ENCODE assay signal across 30 cellular contexts in genomic region chr4:74555843-74556242, GRCh38.
"Had no signal": no experiment of that assay in that cellular context is flagged by ENCODE, and none has a peak within 500 bp of the region (broad histone marks: within the 10 kb centered on the region; RNA-seq: fewer than 3 reads in every experiment).

No MANE protein-coding gene starts in this region.

- ATAC-seq: activated CD4-positive, alpha-beta T cell treated with anti-CD3 and anti-CD28 coated beads for 36 hours; activated CD4-positive, CD25-positive, alpha-beta regulatory T cell treated with anti-CD3 and anti-CD28 coated beads, Interleukin-2, amount 50 U/mL, for 24 hours; activated CD8-positive, alpha-beta T cell treated with anti-CD3 and anti-CD28 coated beads, Interleukin-2, amount 10 ng/mL, durations not matched to agents 7 days and 5 days had no signal

- H3K9me3 Mint-ChIP-seq: activated CD4-positive, alpha-beta T cell treated with anti-CD3 and anti-CD28 coated beads, Interleukin-2, amount 10 ng/mL, durations not matched to agents 7 days and 5 days; activated naive CD8-positive, alpha-beta T cell treated with anti-CD3 and anti-CD28 coated beads, Interleukin-2, amount 10 ng/mL, durations not matched to agents 7 days and 5 days; T-helper 1 cell treated with Interleukin-12 subunit alpha and Interleukin-12 subunit beta and Interleukin-4 antibody, amounts not matched to agents 30 μg/mL and 1 μg/mL, for 36 hours; T-helper 2 cell treated with Interferon-gamma antibody and Interleukin-4, amounts not matched to agents 5 μg/mL and 100 μg/mL, for 36 hours had no signal

- H3K4me3 ChIP-seq: PC-9 had no signal

- H3K27ac Mint-ChIP-seq: activated CD4-positive, alpha-beta T cell treated with anti-CD3 and anti-CD28 coated beads for 36 hours; activated CD4-positive, alpha-beta T cell treated with anti-CD3 and anti-CD28 coated beads, Interleukin-2, amount 10 ng/mL, durations not matched to agents 7 days and 5 days; activated CD8-positive, alpha-beta T cell treated with anti-CD3 and anti-CD28 coated beads, Interleukin-2, amount 10 ng/mL, durations not matched to agents 7 days and 5 days; activated naive CD4-positive, alpha-beta T cell treated with anti-CD3 and anti-CD28 coated beads, Interleukin-2, amount 50 U/mL, for 24 hours; activated naive CD8-positive, alpha-beta T cell treated with anti-CD3 and anti-CD28 coated beads, Interleukin-2, amount 10 ng/mL, durations not matched to agents 7 days and 5 days; activated T-cell treated with anti-CD3 and anti-CD28 coated beads, Interleukin-2, amount 50 U/mL, for 24 hours; activated T-helper 2 cell treated with anti-CD3 and anti-CD28 coated beads, Interferon-gamma antibody, Interleukin-2, Interleukin-4, amounts not matched to agents 10 μg/mL and 5 μg/mL and 100 μg/mL, durations not matched to agents 14 hours and 24 hours and 36 hours; brain; T-helper 1 cell treated with Interleukin-12 subunit alpha and Interleukin-12 subunit beta and Interleukin-4 antibody, amounts not matched to agents 30 μg/mL and 1 μg/mL, for 36 hours; T-helper 2 cell treated with Interferon-gamma antibody and Interleukin-4, amounts not matched to agents 5 μg/mL and 100 μg/mL, for 36 hours had no signal

- DNase-seq: activated CD4-positive, alpha-beta T cell treated with anti-CD3 and anti-CD28 coated beads for 36 hours; activated CD4-positive, alpha-beta T cell treated with anti-CD3 and anti-CD28 coated beads, Interleukin-2, amount 10 ng/mL, durations not matched to agents 7 days and 5 days; activated CD4-positive, alpha-beta T cell treated with anti-CD3 and anti-CD28 coated beads, Interleukin-2, amount 50 U/mL, for 48 hours; activated CD8-positive, alpha-beta T cell treated with anti-CD3 and anti-CD28 coated beads, Interleukin-2, amount 10 ng/mL, durations not matched to agents 7 days and 5 days; activated gamma-delta T cell; activated naive CD4-positive, alpha-beta T cell treated with Interleukin-2 at 50 U/mL for 16 hours; activated naive CD8-positive, alpha-beta T cell treated with anti-CD3 and anti-CD28 coated beads, Interleukin-2, amount 10 ng/mL, durations not matched to agents 7 days and 5 days; activated T-cell treated with anti-CD3 and anti-CD28 coated beads, Interleukin-2, amount 50 U/mL, for 24 hours; amygdala; caudate nucleus; cerebellar nuclear complex; Karpas-422; KBM-7; MM.1S; MV-4-11; NCI-H1092; NCI-H1436 treated with DMSO at 0.1 percent for 48 hours; NCI-H1694 treated with DMSO at 0.1 percent for 48 hours; NCI-H2171; NCI-H526; NCI-H748 treated with DMSO at 0.1 percent for 48 hours; NK-92 treated with Interleukin-12 subunit alpha and Interleukin-12 subunit beta, amount 100 ng/mL, for 24 hours; Right ventricle myocardium superior had no signal

- H3K4me3 Mint-ChIP-seq: activated CD4-positive, alpha-beta T cell treated with anti-CD3 and anti-CD28 coated beads for 36 hours; activated CD4-positive, alpha-beta T cell treated with anti-CD3 and anti-CD28 coated beads, Interleukin-2, amount 10 ng/mL, durations not matched to agents 7 days and 5 days; activated CD8-positive, alpha-beta T cell treated with anti-CD3 and anti-CD28 coated beads, Interleukin-2, amount 10 ng/mL, durations not matched to agents 7 days and 5 days; activated naive CD4-positive, alpha-beta T cell treated with anti-CD3 and anti-CD28 coated beads, Interleukin-2, amount 50 U/mL, for 24 hours; activated naive CD8-positive, alpha-beta T cell treated with anti-CD3 and anti-CD28 coated beads, Interleukin-2, amount 10 ng/mL, durations not matched to agents 7 days and 5 days; activated T-cell treated with anti-CD3 and anti-CD28 coated beads, Interleukin-2, amount 50 U/mL, for 24 hours; brain; T-helper 1 cell treated with Interleukin-12 subunit alpha and Interleukin-12 subunit beta and Interleukin-4 antibody, amounts not matched to agents 30 μg/mL and 1 μg/mL, for 36 hours; T-helper 2 cell treated with Interferon-gamma antibody and Interleukin-4, amounts not matched to agents 5 μg/mL and 100 μg/mL, for 36 hours had no signal

- H3K36me3 Mint-ChIP-seq: activated naive CD8-positive, alpha-beta T cell treated with anti-CD3 and anti-CD28 coated beads, Interleukin-2, amount 10 ng/mL, durations not matched to agents 7 days and 5 days; brain had no signal

- H2AFZ ChIP-seq: PC-9 had no signal

- H3K27ac ChIP-seq: PC-9 had no signal

- H3K4me2 ChIP-seq: PC-9 had no signal

- H3K27me3 Mint-ChIP-seq: activated CD4-positive, alpha-beta T cell treated with anti-CD3 and anti-CD28 coated beads for 36 hours; activated CD4-positive, alpha-beta T cell treated with anti-CD3 and anti-CD28 coated beads, Interleukin-2, amount 10 ng/mL, durations not matched to agents 7 days and 5 days; activated naive CD4-positive, alpha-beta T cell treated with anti-CD3 and anti-CD28 coated beads, Interleukin-2, amount 50 U/mL, for 24 hours; activated T-cell treated with anti-CD3 and anti-CD28 coated beads, Interleukin-2, amount 50 U/mL, for 24 hours; brain had no signal

- H3K4me1 Mint-ChIP-seq: activated CD4-positive, alpha-beta T cell treated with anti-CD3 and anti-CD28 coated beads for 36 hours; activated CD4-positive, alpha-beta T cell treated with anti-CD3 and anti-CD28 coated beads, Interleukin-2, amount 10 ng/mL, durations not matched to agents 7 days and 5 days; activated naive CD4-positive, alpha-beta T cell treated with anti-CD3 and anti-CD28 coated beads, Interleukin-2, amount 50 U/mL, for 24 hours; activated naive CD8-positive, alpha-beta T cell treated with anti-CD3 and anti-CD28 coated beads, Interleukin-2, amount 10 ng/mL, durations not matched to agents 7 days and 5 days; brain had no signal
